Comparison of ENCODE assay signal across 31 cellular contexts in genomic region chr6:77470983-77471382, GRCh38. TPM values are rescaled to one million over a fixed set of nuclear protein-coding genes. Genes with fewer than 3 reads are reported as not detected.
A peak's percentile ranks its signal among the peaks of the same experiment; 100 is the strongest.
DNase-seq lines count a peak whose midpoint lies in the region; TF ChIP-seq lines count a peak whose summit lies in the region.
"Had no signal": no experiment of that assay in that cellular context is flagged by ENCODE, and none has a peak within 500 bp of the region (broad histone marks: within the 10 kb centered on the region; RNA-seq: fewer than 3 reads in every experiment).

No MANE protein-coding gene starts in this region.

- no peaks in the 10 kb centered on the region for H3K9me3 ChIP-seq in osteoblast (ENCODE audit: low read depth, low read length)
- H3K9me3 ChIP-seq: neutrophil, uterus had no signal

- H3K4me2 ChIP-seq in osteoblast (ENCODE audit: insufficient read depth, low read length), result no peak overlapping the region

- POLR2A ChIA-PET in HEK293T (lab: Yijun Ruan, JAX) (no interaction called here), RWPE1 (lab: Yijun Ruan, JAX; ENCODE audit: low non-redundant PET) (no interaction called here)

- DNase-seq in HEK293T (ENCODE audit: extremely low spot score) (no peak), RWPE1 (ENCODE audit: low spot score) (peak; percentile 55), dermis blood vessel endothelial cell (peak; percentile 49), osteoblast (ENCODE audit: insufficient read length, low spot score, missing footprints) (peak; percentile 72), C1 segment of cervical spinal cord (lab: John Stamatoyannopoulos, UW) (no peak), GOT3 (lab: John Stamatoyannopoulos, UW) (no peak)
- DNase-seq in stimulated activated CD8-positive, alpha-beta memory T cell treated with anti-CD3 and anti-CD28 coated beads, Interleukin-4, amount 100 ng/mL, for 48 hours, result no peak
- DNase-seq: ACHN; activated CD4-positive, alpha-beta T cell treated with anti-CD3 and anti-CD28 coated beads for 48 hours; activated CD8-positive, alpha-beta memory T cell treated with anti-CD3 and anti-CD28 coated beads for 24 hours; activated naive CD4-positive, alpha-beta T cell treated with anti-CD3 and anti-CD28 coated beads, Interleukin-2, amount 50 U/mL, for 16 hours; activated T-cell treated with anti-CD3 and anti-CD28 coated beads for 4 hours; CD8-positive, alpha-beta T cell; central memory CD4-positive, alpha-beta T cell; hypothalamus; immature natural killer cell; KBM-7; left ventricle myocardium inferior; MM.1S; naive B cell; NCI-H1930; NCI-H69; stimulated activated CD4-positive, alpha-beta T cell treated with anti-CD3 and anti-CD28 coated beads, Interleukin-12 subunit alpha, Interleukin-12 subunit beta, amount 100 ng/mL, for 4 hours; stimulated activated CD4-positive, alpha-beta T cell treated with anti-CD3 and anti-CD28 coated beads, Interleukin-2, amount 100 ng/mL, for 48 hours; stomach; T1000; uterus had no signal

- TF ChIP-seq CTCF in RWPE1 (conservative IDR thresholded peaks at IDR 0.05; ENCODE audit: low read depth) (no peak), osteoblast (IDR thresholded peaks at IDR 0.05; ENCODE audit: extremely low read depth, low read depth, low read length) (no peak)

- H3K36me3 ChIP-seq in osteoblast (ENCODE audit: insufficient read depth, low read length), result no peaks in the 10 kb centered on the region
- H3K36me3 ChIP-seq: left ventricle myocardium inferior, neutrophil, stomach, uterus had no signal

- H3K27ac ChIP-seq in RWPE1 (no peak overlapping the region), osteoblast (ENCODE audit: low read depth, low read length) (no peak overlapping the region)
- H3K27ac ChIP-seq: left ventricle myocardium inferior, neutrophil, stomach, uterus had no signal

- no peaks in the 10 kb centered on the region for H3K79me2 ChIP-seq in osteoblast (ENCODE audit: insufficient read depth, low read length)

- CTCF ChIA-PET in HEK293T (lab: Yijun Ruan, JAX) (interaction anchor here (1.0 kb wide), 1 partner anchor 14 kb away, joined by 3 read pairs; no protein-coding TSS in a partner anchor), RWPE1 (lab: Yijun Ruan, JAX) (interaction anchor here (0.7 kb wide), 1 partner anchor 37 kb away, joined by 4 read pairs; no protein-coding TSS in a partner anchor)

- H3K4me1 ChIP-seq in osteoblast (ENCODE audit: insufficient read depth, low read length), result peaks cover 7% of the 10 kb centered on the region
- H3K4me1 ChIP-seq: uterus had no signal

- H2AFZ ChIP-seq in osteoblast (ENCODE audit: low read length), result no peak overlapping the region

- no peaks in the 10 kb centered on the region for H3K27me3 ChIP-seq in osteoblast (ENCODE audit: insufficient read depth, low read length)
- H3K27me3 ChIP-seq: stomach, uterus had no signal

- H3K4me3 ChIP-seq in osteoblast (ENCODE audit: insufficient read depth, low read length), result no peak overlapping the region
- H3K4me3 ChIP-seq: left ventricle myocardium inferior, stomach, uterus had no signal

- no peaks in the 10 kb centered on the region for H4K20me1 ChIP-seq in osteoblast (ENCODE audit: insufficient read depth, low read length)

TF ChIP-seq in HEK293T, 16 proteins besides CTCF, POLR2A, EP300 and RAD21:
- TF ChIP-seq PKNOX1 (IDR thresholded peaks at IDR 0.05) (peak; percentile 43; the same call in 1 of the 2 replicates), FOXM1 (IDR thresholded peaks at IDR 0.05; ENCODE audit: borderline replicate concordance) (no peak)

RNA-seq across cellular contexts. Expression of gene HTR1B, which starts 7.7 kb away (rescaled TPM):
- 6.1 and 11.7 TPM in 2 replicates for total RNA-seq in dermis blood vessel endothelial cell
- total RNA-seq in osteoblast, result not detected in 2 replicates
- total RNA-seq: activated T-helper 2 cell treated with anti-CD3 and anti-CD28 coated beads, Interferon-gamma antibody, Interleukin-2, Interleukin-4, amounts not matched to agents 10 μg/mL and 5 μg/mL and 100 μg/mL, durations not matched to agents 14 hours and 24 hours and 36 hours; B cell; CD8-positive, alpha-beta T cell; H4; left ventricle myocardium inferior had no signal

Comparison
In these comparisons a context has a peak if more than half of its experiments do, and no peak if none do; other contexts are left out.
1. DNase-seq: peak in RWPE1 (single experiment), dermis blood vessel endothelial cell (single experiment) and osteoblast (single experiment); none in HEK293T (single experiment), stimulated activated CD8-positive, alpha-beta memory T cell treated with anti-CD3 and anti-CD28 coated beads, Interleukin-4, amount 100 ng/mL, for 48 hours (single experiment), C1 segment of cervical spinal cord (0 of 14) and GOT3 (single experiment).